9 cellular contexts compared by ENCODE assay signal in genomic region chr17:7313028-7313889, GRCh38. TPM values are rescaled to one million over a fixed set of nuclear protein-coding genes. Genes with fewer than 3 reads are reported as not detected.
A peak's percentile ranks its signal among the peaks of the same experiment; 100 is the strongest.
DNase-seq lines count a peak whose midpoint lies in the region; ATAC-seq, FAIRE-seq and TF ChIP-seq lines count a peak whose summit lies in the region.
"Had no signal": no experiment of that assay in that cellular context is flagged by ENCODE, and none has a peak within 500 bp of the region (broad histone marks: within the 10 kb centered on the region; RNA-seq: fewer than 3 reads in every experiment).

No MANE protein-coding gene starts in this region.

- peak; percentile 63 for FAIRE-seq in HepG2 (lab: Jason Lieb, UNC)

- peaks cover 58% of the 10 kb centered on the region for H3K36me3 ChIP-seq in CD4-positive, CD25-positive, alpha-beta regulatory T cell (ENCODE audit: control insufficient read depth, insufficient read depth, low read length)
- H3K36me3 ChIP-seq in HepG2 (replicated peaks in 1 of 2; ENCODE audit: control insufficient read depth in 1 of 2, insufficient read depth in 2 of 2, low read length in 2 of 2), result peaks cover 24 to 54% of the 10 kb centered on the region in 2 experiments

- intact Hi-C loops in HepG2 (cut with micrococcal nuclease; ENCODE audit: unreplicated experiment), result no loop called here

- H3K4me2 ChIP-seq in HepG2 (ENCODE audit: low read depth, low read length), result peak overlapping the region; percentile 69

- TF ChIP-seq RAD21 in HepG2 (CRISPR knock-in tag; IDR thresholded peaks at IDR 0.05), result peak; percentile 29; the same call in 1 of the 2 replicates

- H3K27me3 Mint-ChIP-seq in CD4-positive, CD25-positive, alpha-beta regulatory T cell, result no peaks in the 10 kb centered on the region
- no peaks in the 10 kb centered on the region for H3K27me3 Mint-ChIP-seq in activated T-cell treated with anti-CD3 and anti-CD28 coated beads, Interleukin-2, amount 50 U/mL, for 72 hours (ENCODE audit: low read depth)

- CTCF ChIA-PET in HepG2 (lab: Yijun Ruan, JAX; ENCODE audit: low intra/inter-chr PET ratio, low total read pairs), result no interaction called here

- POLR2A ChIA-PET in HepG2 (lab: Yijun Ruan, JAX), result interaction anchor here (0.5 to 5.8 kb wide), 16 partner anchors 16 to 273 kb away, joined by 3 to 47 read pairs (median 3); partner anchors contain the start of genes ACADVL, ACAP1, DLG4 and GABARAP

- H3K27ac ChIP-seq in CD4-positive, CD25-positive, alpha-beta regulatory T cell (ENCODE audit: insufficient read depth, low read length, poor library complexity, severe bottlenecking), result peak overlapping the region; percentile 88
- H3K27ac ChIP-seq in HepG2 (ENCODE audit: extremely low read length, insufficient read depth, low read length), result no peak overlapping the region

- no peak overlapping the region for H2AFZ ChIP-seq in HepG2 (ENCODE audit: low read length)

- H3K9me3 ChIP-seq in CD4-positive, CD25-positive, alpha-beta regulatory T cell (ENCODE audit: control insufficient read depth in 2 of 2, low read length in 2 of 2), result no peaks in the 10 kb centered on the region
- no peaks in the 10 kb centered on the region for H3K9me3 ChIP-seq in HepG2 (ENCODE audit: low read length)

- peak; percentile 51 to 70; a peak in 3 of 4 replicates for TF ChIP-seq POLR2A in HepG2 (IDR thresholded peaks at IDR 0.05; ENCODE audit: insufficient read depth in 1 of 2, low read depth in 2 of 2, low read length in 2 of 2)

- H3K27ac Mint-ChIP-seq in CD4-positive, CD25-positive, alpha-beta regulatory T cell, result peak overlapping the region; percentile 77 to 93 (median 83)
- H3K27ac Mint-ChIP-seq in activated T-cell treated with anti-CD3 and anti-CD28 coated beads, Interleukin-2, amount 50 U/mL, for 72 hours, result peak overlapping the region; percentile 18

- H3K27me3 ChIP-seq in CD4-positive, CD25-positive, alpha-beta regulatory T cell (ENCODE audit: control insufficient read depth, insufficient read depth, low read length), result no peaks in the 10 kb centered on the region
- H3K27me3 ChIP-seq in HepG2 (ENCODE audit: control insufficient read depth in 1 of 2, insufficient read depth in 2 of 2, low read length in 2 of 2), result no peaks in the 10 kb centered on the region

- H3K4me1 Mint-ChIP-seq in CD4-positive, CD25-positive, alpha-beta regulatory T cell, result peaks cover 6 to 71% (median 33%) of the 10 kb centered on the region in 4 donors
- peaks cover 75% of the 10 kb centered on the region for H3K4me1 Mint-ChIP-seq in activated T-cell treated with anti-CD3 and anti-CD28 coated beads, Interleukin-2, amount 50 U/mL, for 72 hours (ENCODE audit: low read depth)

- WGBS in HepG2 (ENCODE audit: low lambda C conversion rate), result 91% methylated on average over 4 of the region's 7 CpGs

- no peak overlapping the region; the same call in 1 of the 2 replicates for H3K9ac ChIP-seq in HepG2 (ENCODE audit: insufficient read depth, low read depth, low read length)

- H3K4me3 Mint-ChIP-seq in CD4-positive, CD25-positive, alpha-beta regulatory T cell, result peak overlapping the region; percentile 84 to 99 (median 88)
- H3K4me3 Mint-ChIP-seq in activated T-cell treated with anti-CD3 and anti-CD28 coated beads, Interleukin-2, amount 50 U/mL, for 72 hours, result peak overlapping the region; percentile 7 to 90

- H4K20me1 ChIP-seq in HepG2 (ENCODE audit: insufficient read depth, low read length), result peaks cover 51% of the 10 kb centered on the region

- no TSS peak for BruUV-seq in HepG2 (replicated peaks; lab: Mats Ljungman, UMichigan)

- H3K4me1 ChIP-seq in CD4-positive, CD25-positive, alpha-beta regulatory T cell (ENCODE audit: control insufficient read depth, insufficient read depth, low read length, poor library complexity, severe bottlenecking), result peaks cover 64% of the 10 kb centered on the region
- H3K4me1 ChIP-seq in HepG2 (ENCODE audit: insufficient read depth, low read length), result peaks cover 55% of the 10 kb centered on the region

- H3K9me3 Mint-ChIP-seq in CD4-positive, CD25-positive, alpha-beta regulatory T cell, result peaks cover 0 to 2% (median 0%) of the 10 kb centered on the region in 7 donors
- H3K9me3 Mint-ChIP-seq in activated T-cell treated with anti-CD3 and anti-CD28 coated beads, Interleukin-2, amount 50 U/mL, for 72 hours, result no peaks in the 10 kb centered on the region

- no peak for TF ChIP-seq CTCF in HFF-Myc (IDR thresholded peaks at IDR 0.05; ENCODE audit: low read depth, low read length, missing control alignments)
- TF ChIP-seq CTCF in HepG2 (CRISPR knock-in tag; IDR thresholded peaks at IDR 0.05), result no peak

- peaks cover 45% of the 10 kb centered on the region for H3K79me2 ChIP-seq in HepG2 (ENCODE audit: insufficient read depth, low read length)

- peaks cover 39% of the 10 kb centered on the region for H3K36me3 Mint-ChIP-seq in CD4-positive, CD25-positive, alpha-beta regulatory T cell
- peaks cover 30 to 40% of the 10 kb centered on the region in 2 donors for H3K36me3 Mint-ChIP-seq in activated T-cell treated with anti-CD3 and anti-CD28 coated beads, Interleukin-2, amount 50 U/mL, for 72 hours (ENCODE audit: insufficient read depth in 2 of 2)

- H3K4me3 ChIP-seq in CD4-positive, CD25-positive, alpha-beta regulatory T cell (ENCODE audit: low read depth, low read length), result peak overlapping the region; percentile 84
- peak overlapping the region; percentile 66 for H3K4me3 ChIP-seq in HFF-Myc (replicated peaks; ENCODE audit: low read depth, low read length)
- peak overlapping the region in 1 of 3 experiments; percentile 82; a peak in 1 of 6 replicates for H3K4me3 ChIP-seq in HepG2 (replicated peaks in 1 of 3; ENCODE audit: insufficient read depth in 1 of 3, low read depth in 2 of 3, low read length in 3 of 3)

- no peak for ATAC-seq in CD4-positive, CD25-positive, alpha-beta regulatory T cell (ENCODE audit: low read depth in 2 of 2)
- no peak for ATAC-seq in activated T-cell treated with anti-CD3 and anti-CD28 coated beads, Interleukin-2, amount 50 U/mL, for 72 hours (replicated peaks in 1 of 2)
- ATAC-seq in HepG2 (peak; percentile 64), HG03196 (IDR thresholded peaks at IDR 0.05; ENCODE audit: unreplicated experiment) (no peak)

- in situ Hi-C loops in HepG2 (cut with HindIII; ENCODE audit: extremely low pct_ligation_motif_present, low pct_unique_long_range_greater_than_20kb), result no loop called here

- TF ChIP-seq EP300 in HepG2 (IDR thresholded peaks at IDR 0.05; ENCODE audit: low read depth in 2 of 2, low read length in 2 of 2), result no peak
- no peak for TF ChIP-seq EP300 in HepG2 (CRISPR knock-in tag; IDR thresholded peaks at IDR 0.05; ENCODE audit: borderline replicate concordance)

- DNase-seq in CD4-positive, CD25-positive, alpha-beta regulatory T cell, result no peak
- DNase-seq in HFF-Myc (ENCODE audit: extremely low read depth, low read depth), result no peak
- no peak for DNase-seq in activated T-cell treated with anti-CD3 and anti-CD28 coated beads, Interleukin-2, amount 50 U/mL, for 72 hours
- DNase-seq in HepG2 (ENCODE audit: low spot score), result peak; percentile 45
- DNase-seq in stimulated activated naive CD4-positive, alpha-beta T cell treated with Interleukin-2 at 50 U/mL for 16 hours (lab: John Stamatoyannopoulos, UW), result no peak
- DNase-seq in activated effector memory CD4-positive, alpha-beta T cell treated with anti-CD3 and anti-CD28 coated beads, Interleukin-2, amount 50 U/mL, for 16 hours, result no peak
- DNase-seq in NCI-H2029 (lab: John Stamatoyannopoulos, UW), result no peak

RNA-seq across cellular contexts. Expression of gene GPS2, which starts 1.9 kb away (rescaled TPM):
- total RNA-seq in CD4-positive, CD25-positive, alpha-beta regulatory T cell, result 129 TPM
- 100 to 1,000 TPM in 2 of 4 donors, 10 to 100 TPM in 2; 79.3 to 107 (median 96.5) TPM for polyA plus RNA-seq in CD4-positive, CD25-positive, alpha-beta regulatory T cell
- 10 to 100 TPM; 50.5 to 50.7 TPM for total RNA-seq in activated T-cell treated with anti-CD3 and anti-CD28 coated beads, Interleukin-2, amount 50 U/mL, for 72 hours
- 43.8 and 58.0 TPM in 2 replicates for total RNA-seq in HepG2 (2016; rRNA removed; fragmentation: Illumina TruSeq; extraction: Trizol)
- total RNA-seq in HepG2 (2016; cell fraction: cytosol; rRNA removed; fragmentation: Illumina TruSeq; extraction: Trizol; ENCODE audit: low read depth), result 164 and 173 TPM in 2 replicates
- total RNA-seq in HepG2 (2016; cell fraction: insoluble cytoplasmic fraction; rRNA removed; fragmentation: Illumina TruSeq; extraction: Trizol), result 33.8 and 63.0 TPM in 2 replicates
- 126 and 138 TPM in 2 replicates for total RNA-seq in HepG2 (2016; cell fraction: membrane; rRNA removed; fragmentation: Illumina TruSeq; extraction: Trizol)
- 36.6 and 44.0 TPM in 2 replicates for total RNA-seq in HepG2 (2016; cell fraction: nucleus; rRNA removed; fragmentation: Illumina TruSeq; extraction: Trizol)
- 48.0 and 59.4 TPM in 2 replicates for polyA plus RNA-seq in HepG2 (2011; rRNA removed)
- 40.0 and 57.0 TPM in 2 replicates for polyA plus RNA-seq in HepG2 (2011; cell fraction: cytosol; rRNA removed)
- polyA plus RNA-seq in HepG2 (2011; cell fraction: nucleus; rRNA removed), result 196 and 231 TPM in 2 replicates
- 39.6 and 43.4 TPM in 2 replicates for polyA plus RNA-seq in HepG2 (2012)
- 223 and 235 TPM in 2 replicates for polyA plus RNA-seq in HepG2 (2016; cell fraction: cytosol; fragmentation: Illumina TruSeq; extraction: Trizol; ENCODE audit: low read depth)
- 44.5 and 60.2 TPM in 2 replicates for polyA plus RNA-seq in HepG2 (2016; cell fraction: insoluble cytoplasmic fraction; fragmentation: Illumina TruSeq; extraction: Trizol; ENCODE audit: low read depth)
- 165 and 167 TPM in 2 replicates for polyA plus RNA-seq in HepG2 (2016; cell fraction: membrane; fragmentation: Illumina TruSeq; extraction: Trizol; ENCODE audit: low read depth)
- 114 and 131 TPM in 2 replicates for polyA plus RNA-seq in HepG2 (2016; cell fraction: nucleus; fragmentation: Illumina TruSeq; extraction: Trizol; ENCODE audit: insufficient read depth, low read depth)
- polyA minus RNA-seq in HepG2 (2011; rRNA and poly(A)+ RNA removed; ENCODE audit: low replicate concordance), result 52.6 and 92.4 TPM in 2 replicates
- 12.9 and 16.7 TPM in 2 replicates for polyA minus RNA-seq in HepG2 (2011; cell fraction: cytosol; rRNA and poly(A)+ RNA removed)
- 29.9 and 42.3 TPM in 2 replicates for polyA minus RNA-seq in HepG2 (2011; cell fraction: nucleus; rRNA and poly(A)+ RNA removed)

RNA-seq across cellular contexts. Expression of gene EIF5A, which starts 5.8 kb away (rescaled TPM):
- 485 TPM for total RNA-seq in CD4-positive, CD25-positive, alpha-beta regulatory T cell
- 100 to 1,000 TPM; 210 to 631 (median 398) TPM for polyA plus RNA-seq in CD4-positive, CD25-positive, alpha-beta regulatory T cell
- 100 to 1,000 TPM; 547 to 594 TPM for total RNA-seq in activated T-cell treated with anti-CD3 and anti-CD28 coated beads, Interleukin-2, amount 50 U/mL, for 72 hours
- 319 and 367 TPM in 2 replicates for total RNA-seq in HepG2 (2016; rRNA removed; fragmentation: Illumina TruSeq; extraction: Trizol)
- 181 and 202 TPM in 2 replicates for total RNA-seq in HepG2 (2016; cell fraction: cytosol; rRNA removed; fragmentation: Illumina TruSeq; extraction: Trizol; ENCODE audit: low read depth)
- 326 and 331 TPM in 2 replicates for total RNA-seq in HepG2 (2016; cell fraction: insoluble cytoplasmic fraction; rRNA removed; fragmentation: Illumina TruSeq; extraction: Trizol)
- 297 and 318 TPM in 2 replicates for total RNA-seq in HepG2 (2016; cell fraction: membrane; rRNA removed; fragmentation: Illumina TruSeq; extraction: Trizol)
- total RNA-seq in HepG2 (2016; cell fraction: nucleus; rRNA removed; fragmentation: Illumina TruSeq; extraction: Trizol), result 155 and 177 TPM in 2 replicates
- polyA plus RNA-seq in HepG2 (2011; rRNA removed), result 280 and 337 TPM in 2 replicates
- 359 and 386 TPM in 2 replicates for polyA plus RNA-seq in HepG2 (2011; cell fraction: cytosol; rRNA removed)
- 222 and 229 TPM in 2 replicates for polyA plus RNA-seq in HepG2 (2011; cell fraction: nucleus; rRNA removed)
- polyA plus RNA-seq in HepG2 (2012), result 346 and 360 TPM in 2 replicates
- polyA plus RNA-seq in HepG2 (2016; cell fraction: cytosol; fragmentation: Illumina TruSeq; extraction: Trizol; ENCODE audit: low read depth), result 332 and 358 TPM in 2 replicates
- 655 and 754 TPM in 2 replicates for polyA plus RNA-seq in HepG2 (2016; cell fraction: insoluble cytoplasmic fraction; fragmentation: Illumina TruSeq; extraction: Trizol; ENCODE audit: low read depth)
- polyA plus RNA-seq in HepG2 (2016; cell fraction: membrane; fragmentation: Illumina TruSeq; extraction: Trizol; ENCODE audit: low read depth), result 458 and 466 TPM in 2 replicates
- 478 and 490 TPM in 2 replicates for polyA plus RNA-seq in HepG2 (2016; cell fraction: nucleus; fragmentation: Illumina TruSeq; extraction: Trizol; ENCODE audit: insufficient read depth, low read depth)
- polyA minus RNA-seq in HepG2 (2011; rRNA and poly(A)+ RNA removed; ENCODE audit: low replicate concordance), result 353 and 1,132 TPM in 2 replicates
- 190 and 222 TPM in 2 replicates for polyA minus RNA-seq in HepG2 (2011; cell fraction: cytosol; rRNA and poly(A)+ RNA removed)
- polyA minus RNA-seq in HepG2 (2011; cell fraction: nucleus; rRNA and poly(A)+ RNA removed), result 105 and 111 TPM in 2 replicates

RNA-seq across cellular contexts. Expression of gene NEURL4, which starts 15.9 kb away (rescaled TPM):
- 39.5 TPM for total RNA-seq in CD4-positive, CD25-positive, alpha-beta regulatory T cell
- 1 to 10 TPM in 2 of 4 donors, under 1 TPM in 2; 0.27 to 1.2 (median 0.83) TPM for polyA plus RNA-seq in CD4-positive, CD25-positive, alpha-beta regulatory T cell
- total RNA-seq in activated T-cell treated with anti-CD3 and anti-CD28 coated beads, Interleukin-2, amount 50 U/mL, for 72 hours, result 10 to 100 TPM; 35.7 to 37.6 TPM
- 6.7 and 15.7 TPM in 2 replicates for total RNA-seq in HepG2 (2016; rRNA removed; fragmentation: Illumina TruSeq; extraction: Trizol)
- total RNA-seq in HepG2 (2016; cell fraction: cytosol; rRNA removed; fragmentation: Illumina TruSeq; extraction: Trizol; ENCODE audit: low read depth), result 2.2 and 2.3 TPM in 2 replicates
- total RNA-seq in HepG2 (2016; cell fraction: insoluble cytoplasmic fraction; rRNA removed; fragmentation: Illumina TruSeq; extraction: Trizol), result 4.5 and 17.1 TPM in 2 replicates
- total RNA-seq in HepG2 (2016; cell fraction: membrane; rRNA removed; fragmentation: Illumina TruSeq; extraction: Trizol), result 3.5 and 4.6 TPM in 2 replicates
- 28.3 and 30.1 TPM in 2 replicates for total RNA-seq in HepG2 (2016; cell fraction: nucleus; rRNA removed; fragmentation: Illumina TruSeq; extraction: Trizol)
- polyA plus RNA-seq in HepG2 (2011; rRNA removed), result 14.8 and 15.3 TPM in 2 replicates
- 5.0 and 5.4 TPM in 2 replicates for polyA plus RNA-seq in HepG2 (2011; cell fraction: cytosol; rRNA removed)
- 162 and 199 TPM in 2 replicates for polyA plus RNA-seq in HepG2 (2011; cell fraction: nucleus; rRNA removed)
- 12.4 and 15.4 TPM in 2 replicates for polyA plus RNA-seq in HepG2 (2012)
- 0.95 and 1.2 TPM in 2 replicates for polyA plus RNA-seq in HepG2 (2016; cell fraction: cytosol; fragmentation: Illumina TruSeq; extraction: Trizol; ENCODE audit: low read depth)
- 4.4 and 6.1 TPM in 2 replicates for polyA plus RNA-seq in HepG2 (2016; cell fraction: insoluble cytoplasmic fraction; fragmentation: Illumina TruSeq; extraction: Trizol; ENCODE audit: low read depth)
- 1.1 and 1.9 TPM in 2 replicates for polyA plus RNA-seq in HepG2 (2016; cell fraction: membrane; fragmentation: Illumina TruSeq; extraction: Trizol; ENCODE audit: low read depth)
- polyA plus RNA-seq in HepG2 (2016; cell fraction: nucleus; fragmentation: Illumina TruSeq; extraction: Trizol; ENCODE audit: insufficient read depth, low read depth), result 84.2 and 94.7 TPM in 2 replicates
- 25.4 and 35.0 TPM in 2 replicates for polyA minus RNA-seq in HepG2 (2011; rRNA and poly(A)+ RNA removed; ENCODE audit: low replicate concordance)
- polyA minus RNA-seq in HepG2 (2011; cell fraction: cytosol; rRNA and poly(A)+ RNA removed), result 3.8 and 5.9 TPM in 2 replicates
- 43.5 and 53.5 TPM in 2 replicates for polyA minus RNA-seq in HepG2 (2011; cell fraction: nucleus; rRNA and poly(A)+ RNA removed)

RNA-seq across cellular contexts. Expression of gene YBX2, which starts 18.8 kb away (rescaled TPM):
- total RNA-seq in CD4-positive, CD25-positive, alpha-beta regulatory T cell, result not detected
- polyA plus RNA-seq in CD4-positive, CD25-positive, alpha-beta regulatory T cell, result not detected
- 1 to 10 TPM; 3.6 to 9.5 TPM for total RNA-seq in activated T-cell treated with anti-CD3 and anti-CD28 coated beads, Interleukin-2, amount 50 U/mL, for 72 hours
- 0.22 TPM in 1 of 2 replicates, not detected in the other for total RNA-seq in HepG2 (2016; rRNA removed; fragmentation: Illumina TruSeq; extraction: Trizol)
- 0.09 and 0.30 TPM in 2 replicates for total RNA-seq in HepG2 (2016; cell fraction: cytosol; rRNA removed; fragmentation: Illumina TruSeq; extraction: Trizol; ENCODE audit: low read depth)
- 0.24 TPM in 1 of 2 replicates, not detected in the other for total RNA-seq in HepG2 (2016; cell fraction: insoluble cytoplasmic fraction; rRNA removed; fragmentation: Illumina TruSeq; extraction: Trizol)
- total RNA-seq in HepG2 (2016; cell fraction: membrane; rRNA removed; fragmentation: Illumina TruSeq; extraction: Trizol), result 0.25 and 0.34 TPM in 2 replicates
- total RNA-seq in HepG2 (2016; cell fraction: nucleus; rRNA removed; fragmentation: Illumina TruSeq; extraction: Trizol), result 0.34 and 0.37 TPM in 2 replicates
- polyA plus RNA-seq in HepG2 (2011; rRNA removed), result 0.12 TPM in 2 replicates
- polyA plus RNA-seq in HepG2 (2011; cell fraction: cytosol; rRNA removed), result 0.01 and 0.07 TPM in 2 replicates
- polyA plus RNA-seq in HepG2 (2011; cell fraction: nucleus; rRNA removed), result 0.96 and 1.6 TPM in 2 replicates
- 0.39 and 0.50 TPM in 2 replicates for polyA plus RNA-seq in HepG2 (2012)
- 0.36 TPM in 2 replicates for polyA plus RNA-seq in HepG2 (2016; cell fraction: cytosol; fragmentation: Illumina TruSeq; extraction: Trizol; ENCODE audit: low read depth)
- 0.30 and 0.47 TPM in 2 replicates for polyA plus RNA-seq in HepG2 (2016; cell fraction: insoluble cytoplasmic fraction; fragmentation: Illumina TruSeq; extraction: Trizol; ENCODE audit: low read depth)
- polyA plus RNA-seq in HepG2 (2016; cell fraction: membrane; fragmentation: Illumina TruSeq; extraction: Trizol; ENCODE audit: low read depth), result 0.38 and 0.65 TPM in 2 replicates
- polyA plus RNA-seq in HepG2 (2016; cell fraction: nucleus; fragmentation: Illumina TruSeq; extraction: Trizol; ENCODE audit: insufficient read depth, low read depth), result 1.2 and 1.5 TPM in 2 replicates
- polyA minus RNA-seq in HepG2 (2011; rRNA and poly(A)+ RNA removed; ENCODE audit: low replicate concordance), result 0.06 and 0.09 TPM in 2 replicates
- polyA minus RNA-seq in HepG2 (2011; cell fraction: cytosol; rRNA and poly(A)+ RNA removed), result not detected in 2 replicates
- 0.37 and 0.52 TPM in 2 replicates for polyA minus RNA-seq in HepG2 (2011; cell fraction: nucleus; rRNA and poly(A)+ RNA removed)
- total RNA-seq: fibroblast of villous mesenchyme had no signal

RNA-seq across cellular contexts. Expression of gene ACAP1, which starts 23.1 kb away (rescaled TPM):
- 723 TPM for total RNA-seq in CD4-positive, CD25-positive, alpha-beta regulatory T cell
- polyA plus RNA-seq in CD4-positive, CD25-positive, alpha-beta regulatory T cell, result 100 to 1,000 TPM; 194 to 259 (median 213) TPM
- total RNA-seq in activated T-cell treated with anti-CD3 and anti-CD28 coated beads, Interleukin-2, amount 50 U/mL, for 72 hours, result 100 to 1,000 TPM; 690 to 708 TPM
- 1.3 TPM in 1 of 2 replicates, not detected in the other for total RNA-seq in HepG2 (2016; rRNA removed; fragmentation: Illumina TruSeq; extraction: Trizol)
- total RNA-seq in HepG2 (2016; cell fraction: cytosol; rRNA removed; fragmentation: Illumina TruSeq; extraction: Trizol; ENCODE audit: low read depth), result 4.2 and 4.3 TPM in 2 replicates
- total RNA-seq in HepG2 (2016; cell fraction: insoluble cytoplasmic fraction; rRNA removed; fragmentation: Illumina TruSeq; extraction: Trizol), result 2.2 TPM in 1 of 2 replicates, not detected in the other
- 2.8 and 4.1 TPM in 2 replicates for total RNA-seq in HepG2 (2016; cell fraction: membrane; rRNA removed; fragmentation: Illumina TruSeq; extraction: Trizol)
- total RNA-seq in HepG2 (2016; cell fraction: nucleus; rRNA removed; fragmentation: Illumina TruSeq; extraction: Trizol), result not detected in 2 replicates
- 2.5 and 3.1 TPM in 2 replicates for polyA plus RNA-seq in HepG2 (2011; rRNA removed)
- 2.2 and 2.5 TPM in 2 replicates for polyA plus RNA-seq in HepG2 (2011; cell fraction: cytosol; rRNA removed)
- polyA plus RNA-seq in HepG2 (2011; cell fraction: nucleus; rRNA removed), result 3.8 and 5.2 TPM in 2 replicates
- 3.7 and 6.1 TPM in 2 replicates for polyA plus RNA-seq in HepG2 (2012)
- polyA plus RNA-seq in HepG2 (2016; cell fraction: cytosol; fragmentation: Illumina TruSeq; extraction: Trizol; ENCODE audit: low read depth), result 2.3 and 3.5 TPM in 2 replicates
- polyA plus RNA-seq in HepG2 (2016; cell fraction: insoluble cytoplasmic fraction; fragmentation: Illumina TruSeq; extraction: Trizol; ENCODE audit: low read depth), result not detected in 2 replicates
- polyA plus RNA-seq in HepG2 (2016; cell fraction: membrane; fragmentation: Illumina TruSeq; extraction: Trizol; ENCODE audit: low read depth), result 0.87 TPM in 1 of 2 replicates, not detected in the other
- 1.2 and 2.1 TPM in 2 replicates for polyA plus RNA-seq in HepG2 (2016; cell fraction: nucleus; fragmentation: Illumina TruSeq; extraction: Trizol; ENCODE audit: insufficient read depth, low read depth)
- 0.12 TPM in 1 of 2 replicates, not detected in the other for polyA minus RNA-seq in HepG2 (2011; rRNA and poly(A)+ RNA removed; ENCODE audit: low replicate concordance)
- polyA minus RNA-seq in HepG2 (2011; cell fraction: cytosol; rRNA and poly(A)+ RNA removed), result not detected in 2 replicates
- polyA minus RNA-seq in HepG2 (2011; cell fraction: nucleus; rRNA and poly(A)+ RNA removed), result not detected in 2 replicates
